In genomic region chr15:33309602-33310276, GRCh38 we compare ENCODE assay signal across 9 cellular contexts. TPM values are rescaled to one million over a fixed set of nuclear protein-coding genes. Genes with fewer than 3 reads are reported as not detected.
DNase-seq lines count a peak whose midpoint lies in the region; ATAC-seq and TF ChIP-seq lines count a peak whose summit lies in the region.
"Had no signal": no experiment of that assay in that cellular context is flagged by ENCODE, and none has a peak within 500 bp of the region (broad histone marks: within the 10 kb centered on the region; RNA-seq: fewer than 3 reads in every experiment).

No MANE protein-coding gene starts in this region.

- DNase-seq in stimulated activated CD4-positive, alpha-beta T cell treated with anti-CD3 and anti-CD28 coated beads, Interleukin-15, amount 100 ng/mL, for 24 hours = peak; percentile 4
- DNase-seq in stimulated activated CD4-positive, alpha-beta T cell treated with anti-CD3 and anti-CD28 coated beads, Interleukin-4, amount 100 ng/mL, for 24 hours = no peak
- DNase-seq in T-helper 17 cell = no peak
- DNase-seq in islet precursor cell = peak; percentile 88
- DNase-seq in T1000 (lab: John Stamatoyannopoulos, UW) = no peak
- DNase-seq in CD4-positive, alpha-beta T cell = no peak
- DNase-seq in activated naive CD8-positive, alpha-beta T cell treated with anti-CD3 and anti-CD28 coated beads for 36 hours = no peak
- DNase-seq: effector memory CD4-positive, alpha-beta T cell had no signal

- H3K9me3 ChIP-seq in T-helper 17 cell (ENCODE audit: control insufficient read depth, low read length, poor library complexity, severe bottlenecking) = no peaks in the 10 kb centered on the region
- no peaks in the 10 kb centered on the region for H3K9me3 ChIP-seq in CD4-positive, alpha-beta T cell (ENCODE audit: control insufficient read depth, low read length)

- H3K4me3 Mint-ChIP-seq in T-helper 17 cell = peak overlapping the region; percentile 46
- no peak overlapping the region for H3K4me3 Mint-ChIP-seq in CD4-positive, alpha-beta T cell
- no peak overlapping the region for H3K4me3 Mint-ChIP-seq in activated naive CD8-positive, alpha-beta T cell treated with anti-CD3 and anti-CD28 coated beads for 36 hours

- CTCF ChIA-PET in CD4-positive, alpha-beta T cell (lab: Charles Lee) = no interaction called here

- no peak for TF ChIP-seq CTCF in CD4-positive, alpha-beta T cell (IDR thresholded peaks at IDR 0.05)

- peaks cover 5% of the 10 kb centered on the region for H3K36me3 Mint-ChIP-seq in T-helper 17 cell (ENCODE audit: low read depth)
- no peaks in the 10 kb centered on the region for H3K36me3 Mint-ChIP-seq in CD4-positive, alpha-beta T cell (ENCODE audit: low read depth)
- H3K36me3 Mint-ChIP-seq in activated naive CD8-positive, alpha-beta T cell treated with anti-CD3 and anti-CD28 coated beads for 36 hours = no peaks in the 10 kb centered on the region

- H3K9me3 Mint-ChIP-seq in CD4-positive, alpha-beta T cell = no peaks in the 10 kb centered on the region
- no peaks in the 10 kb centered on the region for H3K9me3 Mint-ChIP-seq in activated naive CD8-positive, alpha-beta T cell treated with anti-CD3 and anti-CD28 coated beads for 36 hours

- no peak overlapping the region for H3K27ac ChIP-seq in CD4-positive, alpha-beta T cell (ENCODE audit: low read depth, low read length)

- H3K4me1 Mint-ChIP-seq in T-helper 17 cell = peaks cover 11% of the 10 kb centered on the region
- H3K4me1 Mint-ChIP-seq in CD4-positive, alpha-beta T cell (ENCODE audit: low read depth) = no peaks in the 10 kb centered on the region
- H3K4me1 Mint-ChIP-seq in activated naive CD8-positive, alpha-beta T cell treated with anti-CD3 and anti-CD28 coated beads for 36 hours = no peaks in the 10 kb centered on the region

- POLR2A ChIA-PET in CD4-positive, alpha-beta T cell (lab: Charles Lee) = no interaction called here

- H3K27ac Mint-ChIP-seq in T-helper 17 cell = no peak overlapping the region
- no peak overlapping the region for H3K27ac Mint-ChIP-seq in CD4-positive, alpha-beta T cell
- no peak overlapping the region for H3K27ac Mint-ChIP-seq in activated naive CD8-positive, alpha-beta T cell treated with anti-CD3 and anti-CD28 coated beads for 36 hours

- H3K27me3 Mint-ChIP-seq in T-helper 17 cell = peaks cover 69% of the 10 kb centered on the region
- peaks cover 60% of the 10 kb centered on the region for H3K27me3 Mint-ChIP-seq in CD4-positive, alpha-beta T cell
- peaks cover 49% of the 10 kb centered on the region for H3K27me3 Mint-ChIP-seq in activated naive CD8-positive, alpha-beta T cell treated with anti-CD3 and anti-CD28 coated beads for 36 hours

- H3K27me3 ChIP-seq in CD4-positive, alpha-beta T cell (ENCODE audit: control insufficient read depth, insufficient read depth, low read length) = peaks cover 52% of the 10 kb centered on the region

- intact Hi-C loops in CD4-positive, alpha-beta T cell (cut with DNase I, micrococcal nuclease) = no loop called here

- no peak for ATAC-seq in T-helper 17 cell
- no peak for ATAC-seq in CD4-positive, alpha-beta T cell (ENCODE audit: poor library complexity)
- ATAC-seq in HG02973 (IDR thresholded peaks at IDR 0.05; ENCODE audit: unreplicated experiment) = no peak

RNA-seq across cellular contexts. Expression of gene RYR3, which starts 1.0 kb away (rescaled TPM):
- total RNA-seq in T-helper 17 cell = under 1 TPM; 0.05 to 0.23 TPM
- not detected for total RNA-seq in CD4-positive, alpha-beta T cell
- total RNA-seq in activated naive CD8-positive, alpha-beta T cell treated with anti-CD3 and anti-CD28 coated beads for 36 hours = not detected

Comparison
In these comparisons a context has a peak if more than half of its experiments do, and no peak if none do; other contexts are left out.
1. DNase-seq: peak in stimulated activated CD4-positive, alpha-beta T cell treated with anti-CD3 and anti-CD28 coated beads, Interleukin-15, amount 100 ng/mL, for 24 hours (single experiment) and islet precursor cell (single experiment); none in stimulated activated CD4-positive, alpha-beta T cell treated with anti-CD3 and anti-CD28 coated beads, Interleukin-4, amount 100 ng/mL, for 24 hours (single experiment), T-helper 17 cell (0 of 3), T1000 (single experiment), CD4-positive, alpha-beta T cell (0 of 10) and activated naive CD8-positive, alpha-beta T cell treated with anti-CD3 and anti-CD28 coated beads for 36 hours (single experiment).